In the genomic region with DNA sequence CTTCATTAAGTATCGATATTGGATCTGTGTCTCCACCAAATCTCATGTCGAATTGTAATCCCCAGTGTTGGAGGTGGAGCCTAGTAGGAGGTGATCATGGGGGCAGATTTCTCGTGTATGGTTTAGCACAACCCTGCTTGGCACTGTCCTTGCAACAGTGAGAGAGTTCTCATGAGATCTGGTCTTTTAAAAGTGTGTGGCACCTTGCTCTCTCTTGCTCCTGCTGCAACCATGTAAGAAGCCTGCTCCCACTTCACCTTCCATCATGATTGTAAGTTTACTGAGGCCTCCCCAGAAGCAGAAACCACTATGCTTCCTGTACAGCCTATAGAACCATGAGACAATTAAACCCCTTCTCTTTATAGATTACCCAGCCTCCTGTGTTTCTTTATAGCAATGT, we compare ENCODE assay signal across 7 cellular contexts.
"Had no signal": no experiment of that assay in that cellular context is flagged by ENCODE, and none has a peak within 500 bp of the region (broad histone marks: within the 10 kb centered on the region; RNA-seq: fewer than 3 reads in every experiment).

No MANE protein-coding gene starts in this region.

- H3K4me1 ChIP-seq: HAP-1 had no signal

- H3K27ac ChIP-seq: GM23248 had no signal

- H3K4me3 Mint-ChIP-seq: HFFc6 had no signal

- H3K4me3 ChIP-seq: GM23248, HAP-1 had no signal

- H3K27ac Mint-ChIP-seq: HFFc6 had no signal

- H3K36me3 ChIP-seq: HAP-1 had no signal

- H3K9me3 ChIP-seq: HAP-1 had no signal

- ATAC-seq: HCT116 had no signal

- DNase-seq: GM23248, GOT3, H7, HFFc6, IMR-90 had no signal
